Comparison of ENCODE assay signal across 9 cellular contexts in the genomic region with DNA sequence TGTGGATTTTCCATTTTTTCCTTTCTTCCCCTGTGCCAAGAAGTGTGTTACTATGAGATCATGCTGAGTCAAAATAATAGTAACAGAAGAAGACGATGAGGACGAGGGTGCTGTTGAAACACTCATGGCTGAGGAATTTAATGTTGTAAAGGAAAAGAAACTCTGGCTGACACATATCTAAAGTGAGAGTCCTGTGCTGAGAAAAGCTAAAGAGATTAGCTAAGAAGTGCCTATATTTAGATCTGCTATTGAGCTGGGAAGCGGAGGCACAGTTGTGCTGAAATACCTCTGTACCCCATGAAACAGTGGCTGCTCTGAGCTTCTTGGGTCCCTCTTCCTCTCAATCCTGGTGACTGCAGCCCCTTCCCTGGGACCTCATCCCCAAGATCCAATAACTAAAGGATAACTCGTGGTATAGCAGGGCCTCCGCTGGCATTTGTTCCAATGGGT. TPM values are rescaled to one million over a fixed set of nuclear protein-coding genes. Genes with fewer than 3 reads are reported as not detected.
DNase-seq lines count a peak whose midpoint lies in the region; ATAC-seq and TF ChIP-seq lines count a peak whose summit lies in the region.
"Had no signal": no experiment of that assay in that cellular context is flagged by ENCODE, and none has a peak within 500 bp of the region (broad histone marks: within the 10 kb centered on the region; RNA-seq: fewer than 3 reads in every experiment).

No MANE protein-coding gene starts in this region.

- no peak for TF ChIP-seq CTCF in GM10248 (IDR thresholded peaks at IDR 0.05; ENCODE audit: control extremely low read depth, extremely low read depth, low read depth, missing control alignments)
- no peak for TF ChIP-seq CTCF in HFFc6 (IDR thresholded peaks at IDR 0.05)
- no peak for TF ChIP-seq CTCF in fibroblast of the aortic adventitia (IDR thresholded peaks at IDR 0.05; ENCODE audit: insufficient read depth, low read length)
- no peak for TF ChIP-seq CTCF in thoracic aorta (IDR thresholded peaks at IDR 0.05)

- H3K4me1 Mint-ChIP-seq in HFFc6 (ENCODE audit: low read depth) (peaks cover 59% of the 10 kb centered on the region), T-cell (peaks cover 57 to 73% (median 59%) of the 10 kb centered on the region in 3 donors)

- POLR2A ChIA-PET in GM10248 (lab: Yijun Ruan, JAX) = interaction anchor here (0.7 to 1.2 kb wide), 3 partner anchors 18 to 53 kb away, joined by 3 to 6 read pairs (median 3); no protein-coding TSS in a partner anchor
- POLR2A ChIA-PET in T-cell (lab: Charles Lee) = interaction anchor here (0.5 to 3.2 kb wide), 7 partner anchors 10 to 281 kb away, joined by 3 to 28 read pairs (median 6); no protein-coding TSS in a partner anchor

- H3K27me3 ChIP-seq in thoracic aorta (replicated peaks; ENCODE audit: insufficient read depth) = no peaks in the 10 kb centered on the region

- ATAC-seq in T-cell (replicated peaks in 1 of 4) (no peak), thoracic aorta (ENCODE audit: insufficient number of reproducible peaks, low FRiP score, low read depth) (no peak)

- H3K27ac ChIP-seq in thoracic aorta (peak overlapping the region; percentile 21 to 58), substantia nigra (ENCODE audit: low read depth, low read length, poor library complexity, severe bottlenecking) (no peak overlapping the region)
- H3K27ac ChIP-seq: KMS-11 had no signal

- H3K36me3 Mint-ChIP-seq in HFFc6 (ENCODE audit: low read depth) (peaks cover 10% of the 10 kb centered on the region), T-cell (peaks cover 6% of the 10 kb centered on the region)

- CTCF ChIA-PET in GM10248 (lab: Yijun Ruan, JAX) (interaction anchor here (1.2 to 5.8 kb wide), 5 partner anchors 12 to 435 kb away, joined by 3 to 42 read pairs (median 22); no protein-coding TSS in a partner anchor), T-cell (lab: Charles Lee) (no interaction called here)

- no peaks in the 10 kb centered on the region for H3K36me3 ChIP-seq in thoracic aorta

- H3K9me3 Mint-ChIP-seq in HFFc6 (no peaks in the 10 kb centered on the region), T-cell (no peaks in the 10 kb centered on the region)

- H3K4me3 ChIP-seq in fibroblast of the aortic adventitia (ENCODE audit: low read depth, low read length) (no peak overlapping the region), thoracic aorta (no peak overlapping the region)

- peak overlapping the region; percentile 91 for H3K27ac Mint-ChIP-seq in HFFc6
- H3K27ac Mint-ChIP-seq in T-cell = peak overlapping the region; percentile 95 to 99

- peak; percentile 61 for DNase-seq in GM10248 (ENCODE audit: extremely low spot score)
- peak; percentile 94 for DNase-seq in HFFc6
- no peak for DNase-seq in T-cell
- DNase-seq in fibroblast of the aortic adventitia (ENCODE audit: low read depth) = peak; percentile 94
- no peak for DNase-seq in thoracic aorta (ENCODE audit: low spot score)
- DNase-seq in GM19240 (ENCODE audit: insufficient read length, low spot score) = no peak
- no peak for DNase-seq in stimulated activated CD4-positive, alpha-beta T cell treated with anti-CD3 and anti-CD28 coated beads, Interleukin-2, amount 100 ng/mL, for 48 hours
- DNase-seq in substantia nigra (lab: John Stamatoyannopoulos, UW) = no peak

- H3K9me3 ChIP-seq in thoracic aorta = no peaks in the 10 kb centered on the region

- peaks cover 0 to 22% of the 10 kb centered on the region in 2 donors for H3K4me1 ChIP-seq in thoracic aorta (ENCODE audit: control insufficient read depth in 1 of 2, low read depth in 2 of 2)

- peak overlapping the region; percentile 58 for H3K4me3 Mint-ChIP-seq in HFFc6
- H3K4me3 Mint-ChIP-seq in T-cell = peak overlapping the region in 1 of 3 donors; percentile 0

- H3K27me3 Mint-ChIP-seq in HFFc6 (ENCODE audit: insufficient read depth) (peaks cover 2% of the 10 kb centered on the region; the same call in 1 of the 2 replicates), T-cell (no peaks in the 10 kb centered on the region)

RNA-seq across cellular contexts. Expression of a gene that starts 1.1 kb away (rescaled TPM):
- total RNA-seq in HFFc6 (2021; fragmentation: NEBNext Ultra II Directional; extraction: Animal tissue kit (Norgen Biotek cat#: 25700)) = 1 to 10 TPM; 3.1 to 5.7 (median 3.9) TPM
- 10 to 100 TPM; 14.4 to 45.6 (median 22.9) TPM for total RNA-seq in T-cell
- total RNA-seq in fibroblast of the aortic adventitia (ENCODE audit: low replicate concordance) = 1.9 and 10.5 TPM in 2 replicates
- 1 to 10 TPM; 7.1 to 9.6 TPM for total RNA-seq in thoracic aorta

RNA-seq across cellular contexts. Expression of a gene that starts 4.2 kb away (rescaled TPM):
- total RNA-seq in HFFc6 (2021; fragmentation: NEBNext Ultra II Directional; extraction: Animal tissue kit (Norgen Biotek cat#: 25700)) = 100 to 1,000 TPM; 163 to 185 (median 170) TPM
- total RNA-seq in T-cell = 100 to 1,000 TPM in 1 of 5 donors, 10 to 100 TPM in 4; 50.8 to 128 (median 59.5) TPM
- 65.4 and 138 TPM in 2 replicates for total RNA-seq in fibroblast of the aortic adventitia (ENCODE audit: low replicate concordance)
- 10 to 100 TPM; 45.6 to 48.7 TPM for total RNA-seq in thoracic aorta

Comparison
In these comparisons a context has a peak if more than half of its experiments do, and no peak if none do; other contexts are left out.
1. DNase-seq: peak in GM10248 (single experiment), HFFc6 (single experiment) and fibroblast of the aortic adventitia (single experiment); none in T-cell (0 of 34), thoracic aorta (single experiment), GM19240 (single experiment), stimulated activated CD4-positive, alpha-beta T cell treated with anti-CD3 and anti-CD28 coated beads, Interleukin-2, amount 100 ng/mL, for 48 hours (0 of 2) and substantia nigra (0 of 49).